Comparison of ENCODE assay signal across 8 cellular contexts in the genomic region with DNA sequence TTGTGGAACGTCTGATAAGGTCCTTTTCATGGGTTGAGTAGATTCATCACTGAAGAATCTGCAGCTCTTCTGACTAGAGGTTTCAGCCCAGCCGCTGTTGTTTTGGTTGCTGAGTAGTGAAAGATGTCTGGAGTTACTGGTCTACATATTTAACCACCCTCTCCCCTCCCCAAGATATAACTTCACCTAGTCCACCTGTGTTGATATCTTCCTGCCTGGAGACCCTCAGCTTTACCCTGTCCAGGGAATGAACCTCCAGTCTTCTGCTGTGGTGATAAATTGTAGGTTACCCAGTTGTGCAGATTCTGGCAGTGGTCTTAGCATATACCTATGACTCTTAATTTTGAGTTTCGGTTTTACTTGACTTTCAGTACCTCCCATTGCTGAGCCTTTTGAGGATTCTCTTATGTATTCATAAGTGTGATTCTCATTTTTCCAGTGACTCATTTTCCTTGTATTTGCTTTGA.
DNase-seq lines count a peak whose midpoint lies in the region; ATAC-seq, FAIRE-seq and TF ChIP-seq lines count a peak whose summit lies in the region.

No MANE protein-coding gene starts in this region.

- no peak for TF ChIP-seq POLR2A in heart left ventricle (IDR thresholded peaks at IDR 0.05)

- no peak for FAIRE-seq in kidney (lab: Jason Lieb, UNC)

- peak overlapping the region; percentile 92 for H3K27ac Mint-ChIP-seq in activated T-helper 17 cell treated with anti-CD3 and anti-CD28 coated beads, Interleukin-2, amount 50 U/mL, for 72 hours

- ATAC-seq in GM19397 (IDR thresholded peaks at IDR 0.05; ENCODE audit: unreplicated experiment): peak; percentile 93
- ATAC-seq in HG03342 (IDR thresholded peaks at IDR 0.05; ENCODE audit: unreplicated experiment): peak; percentile 91
- peak; percentile 95 for ATAC-seq in activated T-helper 17 cell treated with anti-CD3 and anti-CD28 coated beads, Interleukin-2, amount 50 U/mL, for 72 hours (replicated peaks)
- ATAC-seq in SK-N-SH treated with all-trans-retinoic acid at 6 μM for 48 hours: no peak
- no peak for ATAC-seq in heart left ventricle

- peak; percentile 7 to 47 (median 32) for DNase-seq in stimulated activated CD4-positive, alpha-beta T cell treated with anti-CD3 and anti-CD28 coated beads, TNF-alpha, amount 100 ng/mL, for 24 hours (ENCODE audit: low read depth in 3 of 3)
- DNase-seq in NAMALWA (ENCODE audit: low spot score) (no peak), kidney (no peak), heart left ventricle (no peak)

- H3K27me3 Mint-ChIP-seq in activated T-helper 17 cell treated with anti-CD3 and anti-CD28 coated beads, Interleukin-2, amount 50 U/mL, for 72 hours: no peaks in the 10 kb centered on the region

- peak overlapping the region; percentile 59 for H3K4me3 Mint-ChIP-seq in activated T-helper 17 cell treated with anti-CD3 and anti-CD28 coated beads, Interleukin-2, amount 50 U/mL, for 72 hours

- no peak overlapping the region for H3K4me3 ChIP-seq in kidney (ENCODE audit: low read length in 2 of 2)
- H3K4me3 ChIP-seq in heart left ventricle: no peak overlapping the region

- TF ChIP-seq CTCF in kidney (IDR thresholded peaks at IDR 0.05; ENCODE audit: borderline replicate concordance, extremely low read depth, insufficient read depth): no peak
- TF ChIP-seq CTCF in heart left ventricle (IDR thresholded peaks at IDR 0.05): no peak

- H3K4me1 ChIP-seq in kidney (ENCODE audit: control insufficient read depth in 1 of 2, insufficient read depth in 1 of 2, low read depth in 1 of 2, low read length in 2 of 2) (no peaks in the 10 kb centered on the region), heart left ventricle (peaks cover 0 to 31% (median 10%) of the 10 kb centered on the region in 12 donors)

- no peak overlapping the region for H3K9ac ChIP-seq in kidney (ENCODE audit: low read length in 2 of 2)

- H3K36me3 ChIP-seq in kidney (ENCODE audit: control insufficient read depth in 1 of 2, insufficient read depth in 2 of 2, low read length in 2 of 2) (no peaks in the 10 kb centered on the region), heart left ventricle (no peaks in the 10 kb centered on the region)

- H3K27me3 ChIP-seq in heart left ventricle: no peaks in the 10 kb centered on the region

- no peak overlapping the region for H3K27ac ChIP-seq in kidney (ENCODE audit: low read depth in 2 of 2, low read length in 2 of 2)
- no peak overlapping the region for H3K27ac ChIP-seq in heart left ventricle

- H3K9me3 ChIP-seq in kidney (ENCODE audit: control insufficient read depth in 1 of 2, low read length in 2 of 2) (no peaks in the 10 kb centered on the region), heart left ventricle (no peaks in the 10 kb centered on the region)

- H3K9me3 Mint-ChIP-seq in activated T-helper 17 cell treated with anti-CD3 and anti-CD28 coated beads, Interleukin-2, amount 50 U/mL, for 72 hours: no peaks in the 10 kb centered on the region

- intact Hi-C loops in kidney (cut with DNase I) (no loop called here), heart left ventricle (cut with DNase I) (no loop called here)

- peaks cover 50% of the 10 kb centered on the region for H3K4me1 Mint-ChIP-seq in activated T-helper 17 cell treated with anti-CD3 and anti-CD28 coated beads, Interleukin-2, amount 50 U/mL, for 72 hours

- WGBS in heart left ventricle, 4 donors: 75 to 93% (median 88%) methylated on average over 3 of the region's 3 CpGs

- H3K36me3 Mint-ChIP-seq in activated T-helper 17 cell treated with anti-CD3 and anti-CD28 coated beads, Interleukin-2, amount 50 U/mL, for 72 hours (ENCODE audit: low read depth): no peaks in the 10 kb centered on the region

TF ChIP-seq in SK-N-SH treated with all-trans-retinoic acid at 6 μM for 48 hours, 23 proteins besides CTCF, POLR2A, EP300 and RAD21:
- no peak for TF ChIP-seq ZNF70 (CRISPR knock-in tag; IDR thresholded peaks at IDR 0.05)
- TF ChIP-seq ZNF8 (CRISPR knock-in tag; IDR thresholded peaks at IDR 0.05): no peak
- TF ChIP-seq OSR1 (CRISPR knock-in tag; IDR thresholded peaks at IDR 0.05): no peak
- no peak for TF ChIP-seq POU6F1 (CRISPR knock-in tag; IDR thresholded peaks at IDR 0.05; ENCODE audit: borderline replicate concordance, low read depth)
- TF ChIP-seq CREB5 (CRISPR knock-in tag; IDR thresholded peaks at IDR 0.05; ENCODE audit: low read depth): no peak
- no peak for TF ChIP-seq CSDC2 (CRISPR knock-in tag; IDR thresholded peaks at IDR 0.05)
- TF ChIP-seq TOX (CRISPR knock-in tag; IDR thresholded peaks at IDR 0.05; ENCODE audit: borderline replicate concordance): no peak
- TF ChIP-seq ZFP3 (CRISPR knock-in tag; IDR thresholded peaks at IDR 0.05): no peak
- no peak for TF ChIP-seq PPARA (CRISPR knock-in tag; IDR thresholded peaks at IDR 0.05; ENCODE audit: borderline replicate concordance)

Comparison
In these comparisons a context has a peak if more than half of its experiments do, and no peak if none do; other contexts are left out.
1. ATAC-seq: peak in GM19397 (single experiment), HG03342 (single experiment) and activated T-helper 17 cell treated with anti-CD3 and anti-CD28 coated beads, Interleukin-2, amount 50 U/mL, for 72 hours (single experiment); none in SK-N-SH treated with all-trans-retinoic acid at 6 μM for 48 hours (single experiment) and heart left ventricle (0 of 4).
2. DNase-seq: peak in stimulated activated CD4-positive, alpha-beta T cell treated with anti-CD3 and anti-CD28 coated beads, TNF-alpha, amount 100 ng/mL, for 24 hours (3 of 3); none in NAMALWA (single experiment), kidney (single experiment) and heart left ventricle (0 of 5).